Comparison of ENCODE assay signal across 1 cellular context in the genomic region with DNA sequence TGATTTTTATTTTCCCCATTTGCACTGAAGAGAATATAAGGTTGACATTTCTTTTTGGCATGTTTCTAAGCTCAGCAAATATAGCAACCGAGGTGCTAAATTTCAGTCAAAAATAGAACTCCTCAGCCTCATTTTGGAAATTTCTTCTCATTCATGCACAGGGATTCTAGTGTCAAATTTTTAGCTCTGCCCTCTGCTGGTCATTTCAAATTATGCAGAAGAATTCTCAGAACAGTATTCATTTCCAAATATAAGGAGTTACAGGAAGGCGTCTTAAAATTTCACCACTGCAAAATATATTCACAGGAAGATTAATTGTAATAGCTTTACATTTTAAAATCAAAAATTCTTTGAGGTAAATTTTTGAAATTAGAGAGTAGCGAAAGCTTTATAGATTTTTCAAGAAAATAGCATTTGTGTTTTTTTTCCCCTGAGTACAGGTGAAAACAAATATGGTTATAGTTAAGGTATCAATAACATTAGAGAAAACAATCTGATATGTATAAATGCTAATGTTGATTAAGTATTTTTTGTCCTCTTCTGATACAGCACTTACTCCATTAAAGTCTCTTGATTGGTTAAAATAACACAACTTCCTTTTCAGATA.
TF ChIP-seq lines count a peak whose summit lies in the region.

No MANE protein-coding gene starts in this region.

TF ChIP-seq in IMR-90, 13 proteins besides CTCF, POLR2A, EP300 and RAD21:
- TF ChIP-seq MAZ (IDR thresholded peaks at IDR 0.05; ENCODE audit: borderline replicate concordance, low read depth, low read length) (no peak), NFE2L2 (IDR thresholded peaks at IDR 0.05; ENCODE audit: low read depth, low read length) (no peak), SMC3 (IDR thresholded peaks at IDR 0.05; ENCODE audit: low read depth, low read length) (peak; percentile 72)
TF ChIP-seq in IMR-90: peak in this region for 1.
